ENCODE assay signal across 30 cellular contexts in genomic region chr12:54425696-54426095, GRCh38. TPM values are rescaled to one million over a fixed set of nuclear protein-coding genes. Genes with fewer than 3 reads are reported as not detected.
DNase-seq lines count a peak whose midpoint lies in the region; ATAC-seq and TF ChIP-seq lines count a peak whose summit lies in the region.
"Had no signal": no experiment of that assay in that cellular context is flagged by ENCODE, and none has a peak within 500 bp of the region (broad histone marks: within the 10 kb centered on the region; RNA-seq: fewer than 3 reads in every experiment).

No MANE protein-coding gene starts in this region.

- no peak overlapping the region for H3K27ac ChIP-seq in testis
- H3K27ac ChIP-seq: neutrophil, right lobe of liver had no signal

- TF ChIP-seq CTCF in testis (IDR thresholded peaks at IDR 0.05), result no peak

- H3K4me3 ChIP-seq in testis, result no peak overlapping the region
- H3K4me3 ChIP-seq: breast epithelium, left ventricle myocardium inferior, right lobe of liver, upper lobe of right lung had no signal

- H3K27me3 ChIP-seq in testis, result no peaks in the 10 kb centered on the region
- H3K27me3 ChIP-seq: breast epithelium, right lobe of liver, upper lobe of right lung had no signal

- H3K36me3 Mint-ChIP-seq in activated T-helper 17 cell treated with anti-CD3 and anti-CD28 coated beads, Interleukin-2, amount 50 U/mL, for 72 hours (ENCODE audit: low read depth), result no peaks in the 10 kb centered on the region
- H3K36me3 Mint-ChIP-seq: activated naive CD4-positive, alpha-beta T cell treated with anti-CD3 and anti-CD28 coated beads, Interleukin-2, amount 50 U/mL, for 24 hours had no signal

- H3K27me3 Mint-ChIP-seq in activated T-helper 17 cell treated with anti-CD3 and anti-CD28 coated beads, Interleukin-2, amount 50 U/mL, for 72 hours, result peaks cover 11% of the 10 kb centered on the region
- H3K27me3 Mint-ChIP-seq: activated naive CD4-positive, alpha-beta T cell treated with anti-CD3 and anti-CD28 coated beads, Interleukin-2, amount 50 U/mL, for 24 hours had no signal

- peak overlapping the region; percentile 77 for H3K27ac Mint-ChIP-seq in activated T-helper 17 cell treated with anti-CD3 and anti-CD28 coated beads, Interleukin-2, amount 50 U/mL, for 72 hours
- H3K27ac Mint-ChIP-seq: activated naive CD4-positive, alpha-beta T cell treated with anti-CD3 and anti-CD28 coated beads, Interleukin-2, amount 50 U/mL, for 24 hours; activated T-helper 1 cell treated with anti-CD3 and anti-CD28 coated beads, Interleukin-12 subunit alpha, Interleukin-12 subunit beta, Interleukin-2, Interleukin-4 antibody, amounts not matched to agents 30 ng/mL and 10 ng/mL and 1 ng/mL, durations not matched to agents 14 hours and 24 hours and 36 hours; progenitor cell of endocrine pancreas had no signal

- H3K4me1 Mint-ChIP-seq in activated T-helper 17 cell treated with anti-CD3 and anti-CD28 coated beads, Interleukin-2, amount 50 U/mL, for 72 hours, result peaks cover 27% of the 10 kb centered on the region

- WGBS in testis, 2 donors, result 50 to 59% methylated on average over 2 of the region's 2 CpGs

- ATAC-seq in activated T-helper 17 cell treated with anti-CD3 and anti-CD28 coated beads, Interleukin-2, amount 50 U/mL, for 72 hours (replicated peaks), result no peak
- ATAC-seq in sciatic nerve (peak; percentile 58), HG02588 (IDR thresholded peaks at IDR 0.05; ENCODE audit: unreplicated experiment) (no peak)
- ATAC-seq: PC-3, right lobe of liver, upper lobe of right lung had no signal

- H3K36me3 ChIP-seq in testis (ENCODE audit: low read depth, missing control alignments), result no peaks in the 10 kb centered on the region
- H3K36me3 ChIP-seq: BE2C, breast epithelium, left ventricle myocardium inferior, neutrophil, right lobe of liver, upper lobe of right lung had no signal

- peaks cover 4% of the 10 kb centered on the region for H3K4me1 ChIP-seq in testis
- H3K4me1 ChIP-seq: BE2C, breast epithelium had no signal

- no peak for TF ChIP-seq POLR2A in testis (IDR thresholded peaks at IDR 0.05)

- DNase-seq in HCEC 1CT, result peak; percentile 52
- peak; percentile 47 for DNase-seq in fibroblast of peridontal ligament (ENCODE audit: extremely low read depth)
- no peak for DNase-seq in sciatic nerve (ENCODE audit: low spot score)
- DNase-seq in testis, result no peak
- DNase-seq in NCI-H2029 treated with DMSO at 0.1 percent for 48 hours (lab: John Stamatoyannopoulos, UW), result no peak
- DNase-seq in NCI-H2227 (lab: John Stamatoyannopoulos, UW; ENCODE audit: unreplicated experiment), result no peak
- DNase-seq: activated CD4-positive, alpha-beta T cell treated with anti-CD3 and anti-CD28 coated beads, Interleukin-2, amount 50 U/mL, for 4 hours; activated CD8-positive, alpha-beta memory T cell treated with anti-CD3 and anti-CD28 coated beads, Interleukin-2, amount 50 U/mL, for 4 hours; amniotic stem cell; BE2C; EL; islet precursor cell; left ventricle myocardium inferior; NCI-H1048; NCI-H1694; NCI-H510A; PC-3; right lobe of liver; SK-N-SH; stimulated activated CD4-positive, alpha-beta T cell treated with anti-CD3 and anti-CD28 coated beads, Interleukin-4, amount 100 ng/mL, for 1 hour; upper lobe of right lung had no signal

- no peaks in the 10 kb centered on the region for H3K9me3 Mint-ChIP-seq in activated T-helper 17 cell treated with anti-CD3 and anti-CD28 coated beads, Interleukin-2, amount 50 U/mL, for 72 hours
- H3K9me3 Mint-ChIP-seq: activated naive CD4-positive, alpha-beta T cell treated with anti-CD3 and anti-CD28 coated beads, Interleukin-2, amount 50 U/mL, for 24 hours; activated T-helper 1 cell treated with anti-CD3 and anti-CD28 coated beads, Interleukin-12 subunit alpha, Interleukin-12 subunit beta, Interleukin-2, Interleukin-4 antibody, amounts not matched to agents 30 ng/mL and 10 ng/mL and 1 ng/mL, durations not matched to agents 14 hours and 24 hours and 36 hours had no signal

- H3K9me3 ChIP-seq in testis, result no peaks in the 10 kb centered on the region
- H3K9me3 ChIP-seq: BE2C, breast epithelium, left ventricle myocardium inferior, neutrophil, right lobe of liver, SK-N-SH, upper lobe of right lung had no signal

- intact Hi-C loops in sciatic nerve (cut with DNase I) (no loop called here), testis (cut with DNase I; ENCODE audit: low total_unique reads) (no loop called here)

- H3K4me3 Mint-ChIP-seq in activated T-helper 17 cell treated with anti-CD3 and anti-CD28 coated beads, Interleukin-2, amount 50 U/mL, for 72 hours, result no peak overlapping the region
- H3K4me3 Mint-ChIP-seq: activated naive CD4-positive, alpha-beta T cell treated with anti-CD3 and anti-CD28 coated beads, Interleukin-2, amount 50 U/mL, for 24 hours; activated T-helper 1 cell treated with anti-CD3 and anti-CD28 coated beads, Interleukin-12 subunit alpha, Interleukin-12 subunit beta, Interleukin-2, Interleukin-4 antibody, amounts not matched to agents 30 ng/mL and 10 ng/mL and 1 ng/mL, durations not matched to agents 14 hours and 24 hours and 36 hours had no signal

RNA-seq across cellular contexts. Expression of gene ITGA5, which starts 6.6 kb away (rescaled TPM):
- total RNA-seq in activated T-helper 17 cell treated with anti-CD3 and anti-CD28 coated beads, Interleukin-2, amount 50 U/mL, for 72 hours, result 100 to 1,000 TPM in 1 of 2 donors, 10 to 100 TPM in 1; 29.9 to 211 TPM
- total RNA-seq in sciatic nerve (82.3 TPM), testis (10 to 100 TPM in 1 of 2 donors, 1 to 10 TPM in 1; 9.0 to 10.7 TPM)
- polyA plus RNA-seq in testis (ENCODE audit: insufficient read depth, low read depth, low replicate concordance), result 16.3 TPM
- total RNA-seq: HT-29 had no signal

RNA-seq across cellular contexts. Expression of gene ZNF385A, which starts 41.2 kb away (rescaled TPM):
- 1 to 10 TPM in 1 of 2 donors, under 1 TPM in 1; 0.48 to 2.6 TPM for total RNA-seq in activated T-helper 17 cell treated with anti-CD3 and anti-CD28 coated beads, Interleukin-2, amount 50 U/mL, for 72 hours
- total RNA-seq in sciatic nerve, result 12.0 TPM
- total RNA-seq in testis, result 1 to 10 TPM; 3.5 to 5.6 TPM
- polyA plus RNA-seq in testis (ENCODE audit: insufficient read depth, low read depth, low replicate concordance), result 10.9 TPM

RNA-seq across cellular contexts. Expression of gene GTSF1, which starts 47.7 kb away (rescaled TPM):
- 10 to 100 TPM; 16.4 to 21.2 TPM for total RNA-seq in activated T-helper 17 cell treated with anti-CD3 and anti-CD28 coated beads, Interleukin-2, amount 50 U/mL, for 72 hours
- total RNA-seq in sciatic nerve (not detected), testis (100 to 1,000 TPM; 109 to 191 TPM)
- polyA plus RNA-seq in testis (ENCODE audit: insufficient read depth, low read depth, low replicate concordance), result 456 TPM
- total RNA-seq: chondrocyte, HT-29, left ventricle myocardium inferior, PC-3, progenitor cell of endocrine pancreas had no signal

Comparison
In these comparisons a context has a peak if more than half of its experiments do, and no peak if none do; other contexts are left out.
1. DNase-seq: peak in HCEC 1CT (single experiment) and fibroblast of peridontal ligament (single experiment); none in sciatic nerve (single experiment), testis (single experiment), NCI-H2029 treated with DMSO at 0.1 percent for 48 hours (single experiment) and NCI-H2227 (single experiment).
2. RNA of gene GTSF1, which starts 47.7 kb away (total RNA-seq): 109 to 191 TPM in testis and 16.4 to 21.2 TPM in activated T-helper 17 cell treated with anti-CD3 and anti-CD28 coated beads, Interleukin-2, amount 50 U/mL, for 72 hours; not detected in sciatic nerve (single experiment); every median in the first group is over 10 times any median in the second.